In the genomic region with DNA sequence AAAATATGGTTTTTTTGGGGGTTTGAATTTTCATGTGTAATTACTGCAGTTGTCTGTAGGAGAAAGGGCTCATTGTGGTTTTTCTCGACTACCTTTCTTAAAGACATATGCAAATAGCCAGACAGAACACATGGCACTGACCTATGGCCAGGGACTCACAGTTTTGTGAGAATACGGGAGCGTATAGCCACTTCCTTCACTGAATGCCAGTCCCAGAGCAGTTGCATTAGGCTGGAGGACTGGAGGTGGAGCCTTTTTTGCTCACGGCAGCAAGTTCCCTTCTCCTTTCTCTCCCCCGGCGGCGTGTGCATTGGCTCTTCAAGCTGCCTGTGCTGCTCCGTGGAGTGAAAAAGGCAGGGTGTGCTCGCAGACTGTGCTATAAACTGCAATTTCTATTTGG, we compare ENCODE assay signal across 8 cellular contexts.
DNase-seq lines count a peak whose midpoint lies in the region; FAIRE-seq and TF ChIP-seq lines count a peak whose summit lies in the region.

No MANE protein-coding gene starts in this region.

- peak overlapping the region; percentile 81 for H2AFZ ChIP-seq in GM23248
- H2AFZ ChIP-seq in smooth muscle cell (ENCODE audit: low read depth), result peak overlapping the region; percentile 75

- H3K4me3 ChIP-seq in GM23248 (peak overlapping the region; percentile 70), choroid plexus epithelial cell (ENCODE audit: low read depth, low read length) (peak overlapping the region; percentile 61), kidney (ENCODE audit: low read length in 2 of 2) (peak overlapping the region; percentile 63 to 67), smooth muscle cell (peak overlapping the region; percentile 54), BE2C (ENCODE audit: low read depth, low read length) (no peak overlapping the region)

- in situ Hi-C loops in GM23248 (cut with MboI), result no loop called here

- no peaks in the 10 kb centered on the region for H3K9me3 ChIP-seq in GM23248 (ENCODE audit: low read depth)
- H3K9me3 ChIP-seq in kidney (ENCODE audit: control insufficient read depth in 1 of 2, low read length in 2 of 2), result no peaks in the 10 kb centered on the region
- no peaks in the 10 kb centered on the region for H3K9me3 ChIP-seq in smooth muscle cell (replicated peaks; ENCODE audit: low read depth)
- no peaks in the 10 kb centered on the region for H3K9me3 ChIP-seq in BE2C

- H3K4me2 ChIP-seq in GM23248 (ENCODE audit: unreplicated experiment) (peak overlapping the region; percentile 87), smooth muscle cell (peak overlapping the region; percentile 86)

- H4K20me1 ChIP-seq in GM23248 (ENCODE audit: insufficient read depth) (no peaks in the 10 kb centered on the region), smooth muscle cell (ENCODE audit: low read depth) (no peaks in the 10 kb centered on the region)

- no peaks in the 10 kb centered on the region for H3K9me2 ChIP-seq in GM23248 (ENCODE audit: insufficient read depth)

- peak; percentile 58 for DNase-seq in ELF-1 (ENCODE audit: low read depth, low spot score)
- DNase-seq in GM23248, result peak; percentile 62
- DNase-seq in NCI-H69 (lab: John Stamatoyannopoulos, UW), result peak; percentile 92
- DNase-seq in choroid plexus epithelial cell (ENCODE audit: low read depth), result peak; percentile 76
- peak; percentile 69 for DNase-seq in kidney
- no peak for DNase-seq in smooth muscle cell (lab: John Stamatoyannopoulos, UW; ENCODE audit: unreplicated experiment)
- DNase-seq in BE2C, result no peak
- DNase-seq in NCI-H524 treated with DMSO at 0.1 percent for 48 hours (lab: John Stamatoyannopoulos, UW), result no peak

- no peaks in the 10 kb centered on the region for H3K27me3 ChIP-seq in GM23248 (replicated peaks; ENCODE audit: insufficient read depth)
- no peaks in the 10 kb centered on the region for H3K27me3 ChIP-seq in smooth muscle cell (ENCODE audit: low read depth)
- no peaks in the 10 kb centered on the region for H3K27me3 ChIP-seq in BE2C

- no peaks in the 10 kb centered on the region for H3K36me3 ChIP-seq in GM23248 (ENCODE audit: low read depth)
- H3K36me3 ChIP-seq in kidney (ENCODE audit: control insufficient read depth in 1 of 2, insufficient read depth in 2 of 2, low read length in 2 of 2), result no peaks in the 10 kb centered on the region
- no peaks in the 10 kb centered on the region for H3K36me3 ChIP-seq in smooth muscle cell (ENCODE audit: low read depth)
- no peaks in the 10 kb centered on the region for H3K36me3 ChIP-seq in BE2C

- no peak for FAIRE-seq in kidney (lab: Jason Lieb, UNC)

- H3K9ac ChIP-seq in GM23248 (no peak overlapping the region), kidney (ENCODE audit: low read length in 2 of 2) (peak overlapping the region; percentile 4 to 43), smooth muscle cell (ENCODE audit: low read depth) (no peak overlapping the region)

- H3F3A ChIP-seq in GM23248 (ENCODE audit: insufficient read depth) (no peaks in the 10 kb centered on the region), smooth muscle cell (ENCODE audit: low read depth) (no peaks in the 10 kb centered on the region)

- H3K79me2 ChIP-seq in GM23248 (ENCODE audit: insufficient read depth) (no peaks in the 10 kb centered on the region), smooth muscle cell (ENCODE audit: low read depth) (no peaks in the 10 kb centered on the region)

- WGBS in GM23248 (ENCODE audit: low coverage in 1 of 2, low lambda C conversion rate in 2 of 2, missing lambda C conversion rate in 2 of 2), 2 experiments, result 13 to 17% methylated on average over 9 of the region's 9 CpGs
- 11% methylated on average over 9 of the region's 9 CpGs for WGBS in smooth muscle cell (ENCODE audit: low lambda C conversion rate)

- TF ChIP-seq CTCF in choroid plexus epithelial cell (conservative IDR thresholded peaks at IDR 0.05; ENCODE audit: low read depth, low read length) (peak; percentile 25), kidney (IDR thresholded peaks at IDR 0.05; ENCODE audit: borderline replicate concordance, extremely low read depth, insufficient read depth) (no peak), smooth muscle cell (IDR thresholded peaks at IDR 0.05; ENCODE audit: borderline replicate concordance, insufficient read depth, poor library complexity, severe bottlenecking) (no peak), BE2C (IDR thresholded peaks at IDR 0.05; ENCODE audit: low read depth, low read length) (no peak)

- intact Hi-C loops in kidney (cut with DNase I), result no loop called here

- H3K4me1 ChIP-seq in GM23248 (ENCODE audit: insufficient read depth) (peaks cover 9% of the 10 kb centered on the region; the same call in 1 of the 2 replicates), kidney (ENCODE audit: control insufficient read depth in 1 of 2, insufficient read depth in 1 of 2, low read depth in 1 of 2, low read length in 2 of 2) (peaks cover 6% of the 10 kb centered on the region in 2 donors), smooth muscle cell (ENCODE audit: low read depth) (peaks cover 9% of the 10 kb centered on the region), BE2C (no peaks in the 10 kb centered on the region)

- H3K27ac ChIP-seq in GM23248 (no peak overlapping the region), kidney (ENCODE audit: low read depth in 2 of 2, low read length in 2 of 2) (no peak overlapping the region), smooth muscle cell (ENCODE audit: low read depth) (no peak overlapping the region)

Comparison
In these comparisons a context has a peak if more than half of its experiments do, and no peak if none do; other contexts are left out.
1. DNase-seq: peak in ELF-1 (single experiment), GM23248 (single experiment), NCI-H69 (single experiment), choroid plexus epithelial cell (single experiment) and kidney (single experiment); none in smooth muscle cell (single experiment), BE2C (single experiment) and NCI-H524 treated with DMSO at 0.1 percent for 48 hours (single experiment).
2. H3K9ac ChIP-seq: peak in kidney (2 of 2); none in GM23248 (single experiment) and smooth muscle cell (single experiment).